In genomic region chr1:40535732-40536131, GRCh38 we compare ENCODE assay signal across 18 cellular contexts. TPM values are rescaled to one million over a fixed set of nuclear protein-coding genes. Genes with fewer than 3 reads are reported as not detected.
DNase-seq lines count a peak whose midpoint lies in the region; TF ChIP-seq lines count a peak whose summit lies in the region.
"Had no signal": no experiment of that assay in that cellular context is flagged by ENCODE, and none has a peak within 500 bp of the region (broad histone marks: within the 10 kb centered on the region; RNA-seq: fewer than 3 reads in every experiment).

No MANE protein-coding gene starts in this region.

- no peak overlapping the region for H3K4me3 ChIP-seq in adrenal gland
- no peak overlapping the region for H3K4me3 ChIP-seq in liver (ENCODE audit: low read depth in 1 of 3, low read length in 3 of 3)
- no peak overlapping the region for H3K4me3 ChIP-seq in ascending aorta
- H3K4me3 ChIP-seq: BLaER1, GM12878, HAP-1 had no signal

- TF ChIP-seq CTCF in adrenal gland (IDR thresholded peaks at IDR 0.05), result no peak
- TF ChIP-seq CTCF in liver (IDR thresholded peaks at IDR 0.05; ENCODE audit: low read depth, low read length, missing input control), result no peak
- no peak for TF ChIP-seq CTCF in ascending aorta (IDR thresholded peaks at IDR 0.05)

- WGBS in adrenal gland, 4 donors, result 43 to 62% (median 53%) methylated on average over 2 of the region's 2 CpGs
- WGBS in liver, result 54% methylated on average over 2 of the region's 2 CpGs

- H3K27me3 ChIP-seq in adrenal gland, result no peaks in the 10 kb centered on the region
- H3K27me3 ChIP-seq in liver (ENCODE audit: control insufficient read depth in 4 of 4, insufficient read depth in 4 of 4, low read length in 3 of 4), result no peaks in the 10 kb centered on the region
- H3K27me3 ChIP-seq in ascending aorta, result no peaks in the 10 kb centered on the region
- H3K27me3 ChIP-seq: BLaER1 had no signal

- H3K27ac ChIP-seq in adrenal gland (peak overlapping the region in 3 of 5 donors; percentile 37 to 46 (median 44)), liver (ENCODE audit: low read depth in 1 of 2, low read length in 2 of 2) (peak overlapping the region; percentile 45 to 55), ascending aorta (no peak overlapping the region)
- H3K27ac ChIP-seq: BLaER1, C4-2B had no signal

- DNase-seq in adrenal gland (peak in 2 of 7 donors; percentile 20), iris pigment epithelial cell (ENCODE audit: low read depth) (peak; percentile 3), A172 (ENCODE audit: low spot score) (no peak), ascending aorta (ENCODE audit: low spot score in 2 of 2) (no peak)
- no peak for DNase-seq in activated naive CD4-positive, alpha-beta T cell treated with anti-CD3 and anti-CD28 coated beads, Interleukin-2, amount 50 U/mL, for 16 hours
- DNase-seq: CD4-positive, CD25-positive, alpha-beta regulatory T cell; CD8-positive, alpha-beta memory T cell; DMS 273 treated with DMSO at 0.1 percent for 48 hours; DMS79; EL; GDM1; GOT3; HFFc6 had no signal

- no peaks in the 10 kb centered on the region for H3K36me3 ChIP-seq in adrenal gland (replicated peaks in 1 of 2)
- H3K36me3 ChIP-seq in liver (ENCODE audit: control insufficient read depth in 4 of 4, insufficient read depth in 3 of 4, low read depth in 1 of 4, low read length in 3 of 4), result peaks cover 4 to 9% (median 5%) of the 10 kb centered on the region in 4 donors
- H3K36me3 ChIP-seq in ascending aorta, result peaks cover 0 to 4% of the 10 kb centered on the region in 2 donors

- no peak for TF ChIP-seq POLR2A in adrenal gland (IDR thresholded peaks at IDR 0.05)

- intact Hi-C loops in adrenal gland (cut with DNase I) (no loop called here), ascending aorta (cut with DNase I) (no loop called here)

- H3K9me3 ChIP-seq in adrenal gland (replicated peaks in 1 of 3), result no peaks in the 10 kb centered on the region
- no peaks in the 10 kb centered on the region for H3K9me3 ChIP-seq in liver (ENCODE audit: control insufficient read depth in 4 of 4, low read length in 3 of 4)
- H3K9me3 ChIP-seq in ascending aorta, result no peaks in the 10 kb centered on the region
- H3K9me3 ChIP-seq: HAP-1 had no signal

- no peak for TF ChIP-seq RAD21 in liver (IDR thresholded peaks at IDR 0.05)

- H3K4me1 ChIP-seq in adrenal gland (replicated peaks in 1 of 2), result peaks cover 16 to 17% of the 10 kb centered on the region in 2 donors
- peaks cover 3 to 23% (median 21%) of the 10 kb centered on the region in 4 donors for H3K4me1 ChIP-seq in liver (ENCODE audit: control insufficient read depth in 4 of 4, insufficient read depth in 4 of 4, low read length in 3 of 4)
- H3K4me1 ChIP-seq in ascending aorta, result peaks cover 0 to 8% of the 10 kb centered on the region in 2 donors
- H3K4me1 ChIP-seq: HAP-1 had no signal

- no peak overlapping the region for H3K9ac ChIP-seq in liver (ENCODE audit: low read depth in 1 of 2, low read length in 2 of 2)
- H3K9ac ChIP-seq: BLaER1 had no signal

TF ChIP-seq in liver, 16 proteins besides CTCF, POLR2A, EP300 and RAD21:
- no peak for TF ChIP-seq EGR1 (IDR thresholded peaks at IDR 0.05; ENCODE audit: low read depth in 2 of 2)
- no peak for TF ChIP-seq NR2F2 (IDR thresholded peaks at IDR 0.05)
- TF ChIP-seq FOXA2 (IDR thresholded peaks at IDR 0.05), result peak; percentile 49
- peak; percentile 34 for TF ChIP-seq SP1 (IDR thresholded peaks at IDR 0.05)
- TF ChIP-seq GABPA (IDR thresholded peaks at IDR 0.05 in 1 of 2, conservative IDR thresholded peaks at IDR 0.05 in 1 of 2), result no peak
- TF ChIP-seq YY1 (IDR thresholded peaks at IDR 0.05), result no peak
- no peak for TF ChIP-seq TAF1 (conservative IDR thresholded peaks at IDR 0.05)
- TF ChIP-seq HNF4A (conservative IDR thresholded peaks at IDR 0.05), result peak; percentile 74 to 82
- no peak for TF ChIP-seq FOXA1 (IDR thresholded peaks at IDR 0.05)
- no peak for TF ChIP-seq HNF4G (IDR thresholded peaks at IDR 0.05)
- peak in 1 of 2 donors; percentile 68 for TF ChIP-seq RXRA (IDR thresholded peaks at IDR 0.05)
- TF ChIP-seq MAX (IDR thresholded peaks at IDR 0.05), result peak; percentile 36
- peak; percentile 61 for TF ChIP-seq ZBTB33 (IDR thresholded peaks at IDR 0.05)
- peak; percentile 13 for TF ChIP-seq REST (IDR thresholded peaks at IDR 0.05)
- TF ChIP-seq ATF3 (IDR thresholded peaks at IDR 0.05), result no peak
- peak in 1 of 2 donors; percentile 33 for TF ChIP-seq JUND (IDR thresholded peaks at IDR 0.05)

RNA-seq across cellular contexts. Expression of gene ZNF684, which starts 4.3 kb away (rescaled TPM):
- total RNA-seq in adrenal gland, result 10 to 100 TPM in 1 of 8 donors, 1 to 10 TPM in 7; 1.4 to 10.1 (median 7.5) TPM
- 10 to 100 TPM in 1 of 3 donors, 1 to 10 TPM in 2; 4.4 to 12.2 (median 5.0) TPM for polyA plus RNA-seq in adrenal gland
- 10 to 100 TPM in 1 of 2 donors, 1 to 10 TPM in 1; 8.5 to 17.1 TPM for total RNA-seq in liver
- 10 to 100 TPM in 1 of 2 donors, 1 to 10 TPM in 1; 7.6 to 11.9 TPM for polyA plus RNA-seq in liver
- 5.0 TPM in 2 replicates for total RNA-seq in A172 (2014; rRNA removed; shearing (Covaris generic))
- total RNA-seq in ascending aorta, result 0.85 TPM

RNA-seq across cellular contexts. Expression of gene EXO5, which starts 27.2 kb away (rescaled TPM):
- total RNA-seq in adrenal gland, result 10 to 100 TPM in 1 of 8 donors, 1 to 10 TPM in 7; 1.8 to 10.6 (median 7.0) TPM
- 1 to 10 TPM; 4.7 to 8.3 (median 8.2) TPM for polyA plus RNA-seq in adrenal gland
- 1 to 10 TPM; 6.6 to 9.2 TPM for total RNA-seq in liver
- polyA plus RNA-seq in liver, result 1 to 10 TPM; 3.5 to 4.1 TPM
- total RNA-seq in A172 (2014; rRNA removed; shearing (Covaris generic)), result 2.2 and 3.5 TPM in 2 replicates
- 16.3 TPM for total RNA-seq in ascending aorta

RNA-seq across cellular contexts. Expression of gene ZFP69, which starts 58.6 kb away (rescaled TPM):
- 1 to 10 TPM in 7 of 8 donors, under 1 TPM in 1; 0.18 to 2.5 (median 1.7) TPM for total RNA-seq in adrenal gland
- 1 to 10 TPM; 2.5 to 3.2 (median 2.9) TPM for polyA plus RNA-seq in adrenal gland
- total RNA-seq in liver, result 1 to 10 TPM; 1.3 to 1.9 TPM
- 1 to 10 TPM in 1 of 2 donors, under 1 TPM in 1; 0.96 to 1.2 TPM for polyA plus RNA-seq in liver
- total RNA-seq in A172 (2014; rRNA removed; shearing (Covaris generic)), result not detected in 2 replicates
- total RNA-seq in ascending aorta, result 2.8 TPM

Comparison
In these comparisons a context has a peak if more than half of its experiments do, and no peak if none do; other contexts are left out.
1. H3K27ac ChIP-seq: peak in adrenal gland (3 of 5) and liver (2 of 2); none in ascending aorta (0 of 2).